1 cellular context compared by ENCODE assay signal in the genomic region with DNA sequence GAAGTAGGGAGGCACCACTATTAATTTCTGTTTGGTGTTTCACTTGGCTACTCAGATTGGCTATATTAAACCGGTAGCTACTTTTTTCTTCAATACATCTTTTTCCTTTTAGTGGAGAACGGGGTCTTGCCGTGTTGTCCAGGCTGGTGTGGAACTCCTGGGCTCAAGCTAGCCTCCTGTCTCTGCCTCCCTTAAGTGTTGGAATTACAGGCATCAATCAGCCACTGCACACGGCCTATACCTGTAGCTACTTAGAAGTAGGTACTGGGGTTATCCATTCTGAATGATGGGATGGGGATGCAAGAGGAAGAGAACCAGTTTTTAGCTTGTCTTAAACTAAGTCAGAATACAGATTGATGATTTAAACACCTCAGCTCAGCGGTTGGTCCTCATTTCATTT.
TF ChIP-seq lines count a peak whose summit lies in the region.

No MANE protein-coding gene starts in this region.

TF ChIP-seq in SK-N-SH, 30 proteins besides CTCF, POLR2A, EP300 and RAD21 (continued from another document):
- TF ChIP-seq, protein P1, sequence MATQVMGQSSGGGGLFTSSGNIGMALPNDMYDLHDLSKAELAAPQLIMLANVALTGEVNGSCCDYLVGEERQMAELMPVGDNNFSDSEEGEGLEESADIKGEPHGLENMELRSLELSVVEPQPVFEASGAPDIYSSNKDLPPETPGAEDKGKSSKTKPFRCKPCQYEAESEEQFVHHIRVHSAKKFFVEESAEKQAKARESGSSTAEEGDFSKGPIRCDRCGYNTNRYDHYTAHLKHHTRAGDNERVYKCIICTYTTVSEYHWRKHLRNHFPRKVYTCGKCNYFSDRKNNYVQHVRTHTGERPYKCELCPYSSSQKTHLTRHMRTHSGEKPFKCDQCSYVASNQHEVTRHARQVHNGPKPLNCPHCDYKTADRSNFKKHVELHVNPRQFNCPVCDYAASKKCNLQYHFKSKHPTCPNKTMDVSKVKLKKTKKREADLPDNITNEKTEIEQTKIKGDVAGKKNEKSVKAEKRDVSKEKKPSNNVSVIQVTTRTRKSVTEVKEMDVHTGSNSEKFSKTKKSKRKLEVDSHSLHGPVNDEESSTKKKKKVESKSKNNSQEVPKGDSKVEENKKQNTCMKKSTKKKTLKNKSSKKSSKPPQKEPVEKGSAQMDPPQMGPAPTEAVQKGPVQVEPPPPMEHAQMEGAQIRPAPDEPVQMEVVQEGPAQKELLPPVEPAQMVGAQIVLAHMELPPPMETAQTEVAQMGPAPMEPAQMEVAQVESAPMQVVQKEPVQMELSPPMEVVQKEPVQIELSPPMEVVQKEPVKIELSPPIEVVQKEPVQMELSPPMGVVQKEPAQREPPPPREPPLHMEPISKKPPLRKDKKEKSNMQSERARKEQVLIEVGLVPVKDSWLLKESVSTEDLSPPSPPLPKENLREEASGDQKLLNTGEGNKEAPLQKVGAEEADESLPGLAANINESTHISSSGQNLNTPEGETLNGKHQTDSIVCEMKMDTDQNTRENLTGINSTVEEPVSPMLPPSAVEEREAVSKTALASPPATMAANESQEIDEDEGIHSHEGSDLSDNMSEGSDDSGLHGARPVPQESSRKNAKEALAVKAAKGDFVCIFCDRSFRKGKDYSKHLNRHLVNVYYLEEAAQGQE (IDR thresholded peaks at IDR 0.05; ENCODE audit: low read depth, low read length), result no peak
- no peak for TF ChIP-seq MAX (IDR thresholded peaks at IDR 0.05; ENCODE audit: low read depth)
- no peak for TF ChIP-seq CHD2 (IDR thresholded peaks at IDR 0.05; ENCODE audit: low read length, partially characterized antibody)
- no peak for TF ChIP-seq EZH2phosphoT487 (IDR thresholded peaks at IDR 0.05; ENCODE audit: borderline replicate concordance, low read depth)
- TF ChIP-seq GATA2 (CRISPR knock-in tag; IDR thresholded peaks at IDR 0.05), result no peak
- no peak for TF ChIP-seq TCF12 (IDR thresholded peaks at IDR 0.05)
- no peak for TF ChIP-seq SIN3A (IDR thresholded peaks at IDR 0.05; ENCODE audit: borderline replicate concordance, low read depth, low read length)
- TF ChIP-seq SMC3 (IDR thresholded peaks at IDR 0.05; ENCODE audit: low read depth, low read length), result no peak
- TF ChIP-seq RXRA (IDR thresholded peaks at IDR 0.05; ENCODE audit: borderline replicate concordance, low read depth), result no peak
- no peak for TF ChIP-seq NFIC (IDR thresholded peaks at IDR 0.05; ENCODE audit: borderline replicate concordance)
- TF ChIP-seq TAF1 (IDR thresholded peaks at IDR 0.05; ENCODE audit: borderline replicate concordance, low read depth, low read length), result no peak
- TF ChIP-seq GABPA (IDR thresholded peaks at IDR 0.05; ENCODE audit: low read depth), result no peak
- no peak for TF ChIP-seq RFX5 (IDR thresholded peaks at IDR 0.05; ENCODE audit: low read length)
- TF ChIP-seq, protein P2, sequence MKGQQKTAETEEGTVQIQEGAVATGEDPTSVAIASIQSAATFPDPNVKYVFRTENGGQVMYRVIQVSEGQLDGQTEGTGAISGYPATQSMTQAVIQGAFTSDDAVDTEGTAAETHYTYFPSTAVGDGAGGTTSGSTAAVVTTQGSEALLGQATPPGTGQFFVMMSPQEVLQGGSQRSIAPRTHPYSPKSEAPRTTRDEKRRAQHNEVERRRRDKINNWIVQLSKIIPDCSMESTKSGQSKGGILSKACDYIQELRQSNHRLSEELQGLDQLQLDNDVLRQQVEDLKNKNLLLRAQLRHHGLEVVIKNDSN (IDR thresholded peaks at IDR 0.05; ENCODE audit: borderline replicate concordance, low read depth), result no peak
- TF ChIP-seq RCOR1 (IDR thresholded peaks at IDR 0.05; ENCODE audit: low read length), result no peak
- no peak for TF ChIP-seq FOXM1 (IDR thresholded peaks at IDR 0.05; ENCODE audit: low read depth)
TF ChIP-seq in SK-N-SH: peak in this region for 0.
